ENCODE assay signal across 8 cellular contexts in genomic region chr14:58426819-58427288, GRCh38. TPM values are rescaled to one million over a fixed set of nuclear protein-coding genes. Genes with fewer than 3 reads are reported as not detected.
DNase-seq lines count a peak whose midpoint lies in the region; ATAC-seq, FAIRE-seq and TF ChIP-seq lines count a peak whose summit lies in the region.

No MANE protein-coding gene starts in this region.

- FAIRE-seq in A549 (lab: Jason Lieb, UNC): no peak

- peaks cover 33% of the 10 kb centered on the region for H3K4me1 Mint-ChIP-seq in activated CD8-positive, alpha-beta T cell treated with anti-CD3 and anti-CD28 coated beads for 36 hours (ENCODE audit: low read depth)
- peaks cover 28% of the 10 kb centered on the region for H3K4me1 Mint-ChIP-seq in mesothelial cell of epicardium

- no peaks in the 10 kb centered on the region for H3K9me3 Mint-ChIP-seq in activated CD8-positive, alpha-beta T cell treated with anti-CD3 and anti-CD28 coated beads for 36 hours
- H3K9me3 Mint-ChIP-seq in mesothelial cell of epicardium: no peaks in the 10 kb centered on the region

- WGBS in A549 (ENCODE audit: missing lambda C conversion rate): 4% methylated on average over 30 of the region's 31 CpGs

- peak; percentile 82 to 88 for ATAC-seq in A549
- ATAC-seq in GM18520 (IDR thresholded peaks at IDR 0.05; ENCODE audit: unreplicated experiment): peak; percentile 21
- ATAC-seq in HG03196 (IDR thresholded peaks at IDR 0.05; ENCODE audit: unreplicated experiment): peak; percentile 44
- peak; percentile 22 for ATAC-seq in activated CD8-positive, alpha-beta T cell treated with anti-CD3 and anti-CD28 coated beads for 36 hours

- H3K27ac Mint-ChIP-seq in activated CD8-positive, alpha-beta T cell treated with anti-CD3 and anti-CD28 coated beads for 36 hours: peak overlapping the region; percentile 99
- peak overlapping the region; percentile 94 for H3K27ac Mint-ChIP-seq in mesothelial cell of epicardium

- peak; percentile 56 to 85 for DNase-seq in A549 (ENCODE audit: low read depth in 1 of 2, low spot score in 1 of 2)
- DNase-seq in NCI-H748 (lab: John Stamatoyannopoulos, UW; ENCODE audit: unreplicated experiment): peak; percentile 71
- DNase-seq in activated CD8-positive, alpha-beta T cell treated with anti-CD3 and anti-CD28 coated beads for 36 hours: peak; percentile 52
- DNase-seq in effector CD4-positive, alpha-beta T cell: peak; percentile 24
- peak; percentile 37 to 56 for DNase-seq in mesothelial cell of epicardium (ENCODE audit: low spot score in 2 of 2, unreplicated experiment in 2 of 2)
- peak; percentile 19 to 21 for DNase-seq in stimulated activated CD8-positive, alpha-beta memory T cell treated with anti-CD3 and anti-CD28 coated beads, Interleukin-15, amount 100 ng/mL, for 4 hours (ENCODE audit: low read depth in 2 of 2)

- peak overlapping the region; percentile 88 for H3K4me3 Mint-ChIP-seq in activated CD8-positive, alpha-beta T cell treated with anti-CD3 and anti-CD28 coated beads for 36 hours
- peak overlapping the region; percentile 94 for H3K4me3 Mint-ChIP-seq in mesothelial cell of epicardium

- no peak for TF ChIP-seq RAD21 in A549 (conservative IDR thresholded peaks at IDR 0.05 in 1 of 2, IDR thresholded peaks at IDR 0.05 in 1 of 2)

- H3K4me2 ChIP-seq in A549: peak overlapping the region; percentile 64

- no peaks in the 10 kb centered on the region for H3K9me3 ChIP-seq in A549

- H3K27ac ChIP-seq in A549: peak overlapping the region; percentile 97 to 98

- TF ChIP-seq EP300 in A549 (IDR thresholded peaks at IDR 0.05): no peak

- H3K4me1 ChIP-seq in A549: peaks cover 21% of the 10 kb centered on the region; the same call in 2 of the 3 replicates

- no peaks in the 10 kb centered on the region for H3K27me3 Mint-ChIP-seq in activated CD8-positive, alpha-beta T cell treated with anti-CD3 and anti-CD28 coated beads for 36 hours
- H3K27me3 Mint-ChIP-seq in mesothelial cell of epicardium (ENCODE audit: low read depth): no peaks in the 10 kb centered on the region

- POLR2A ChIA-PET in A549 (lab: Yijun Ruan, JAX): interaction anchor here (0.6 to 2.3 kb wide), 9 partner anchors 9 to 210 kb away, joined by 3 to 9 read pairs (median 3); partner anchors contain the start of gene ARID4A
- POLR2A ChIA-PET in activated CD8-positive, alpha-beta T cell treated with anti-CD3 and anti-CD28 coated beads for 36 hours (lab: Charles Lee): interaction anchor here (0.6 to 3.8 kb wide), 13 partner anchors 15 to 1834 kb away, joined by 3 to 20 read pairs (median 5); partner anchors contain the start of genes ACTR10, AP5M1, ARID4A and EXOC5

- intact Hi-C loops in activated CD8-positive, alpha-beta T cell treated with anti-CD3 and anti-CD28 coated beads for 36 hours (cut with micrococcal nuclease): loop anchor here (5.0 to 10.0 kb wide), 2 partner anchors 132 to 185 kb away; partner anchors contain the start of genes ARID4A and PSMA3

- CTCF ChIA-PET in A549 (lab: Yijun Ruan, JAX): interaction anchor here (1.1 to 1.6 kb wide), 3 partner anchors 12 to 40 kb away, joined by 4 to 6 read pairs (median 4); partner anchors contain the start of gene TOMM20L
- CTCF ChIA-PET in activated CD8-positive, alpha-beta T cell treated with anti-CD3 and anti-CD28 coated beads for 36 hours (lab: Charles Lee): interaction anchor here (1.6 kb wide), 1 partner anchor 32 kb away, joined by 12 read pairs; the partner anchor contains the start of gene TOMM20L

- TF ChIP-seq POLR2A in A549 (IDR thresholded peaks at IDR 0.05; ENCODE audit: low read length): peak; percentile 44; the same call in 1 of the 2 replicates

- peak overlapping the region; percentile 75 for H3K4me3 ChIP-seq in A549

- no peak for TF ChIP-seq CTCF in A549 (IDR thresholded peaks at IDR 0.05)
- TF ChIP-seq CTCF in activated CD8-positive, alpha-beta T cell treated with anti-CD3 and anti-CD28 coated beads for 36 hours (IDR thresholded peaks at IDR 0.05): no peak
- no peak for TF ChIP-seq CTCF in mesothelial cell of epicardium (IDR thresholded peaks at IDR 0.05; ENCODE audit: unreplicated experiment)

- peaks cover 31% of the 10 kb centered on the region for H3K36me3 Mint-ChIP-seq in activated CD8-positive, alpha-beta T cell treated with anti-CD3 and anti-CD28 coated beads for 36 hours (ENCODE audit: low read depth)
- H3K36me3 Mint-ChIP-seq in mesothelial cell of epicardium: peaks cover 6% of the 10 kb centered on the region

TF ChIP-seq in A549, 52 proteins besides CTCF, POLR2A, EP300 and RAD21 (continues in another document):
- TF ChIP-seq, protein P1, sequence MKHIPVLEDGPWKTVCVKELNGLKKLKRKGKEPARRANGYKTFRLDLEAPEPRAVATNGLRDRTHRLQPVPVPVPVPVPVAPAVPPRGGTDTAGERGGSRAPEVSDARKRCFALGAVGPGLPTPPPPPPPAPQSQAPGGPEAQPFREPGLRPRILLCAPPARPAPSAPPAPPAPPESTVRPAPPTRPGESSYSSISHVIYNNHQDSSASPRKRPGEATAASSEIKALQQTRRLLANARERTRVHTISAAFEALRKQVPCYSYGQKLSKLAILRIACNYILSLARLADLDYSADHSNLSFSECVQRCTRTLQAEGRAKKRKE (CRISPR knock-in tag; IDR thresholded peaks at IDR 0.05; ENCODE audit: low read depth): no peak
- TF ChIP-seq NFE2L2 (conservative IDR thresholded peaks at IDR 0.05; ENCODE audit: low read length) (no peak), HDAC2 (IDR thresholded peaks at IDR 0.05) (no peak), HOXB13 (CRISPR knock-in tag; IDR thresholded peaks at IDR 0.05; ENCODE audit: low read depth) (no peak), CBX2 (IDR thresholded peaks at IDR 0.05; ENCODE audit: borderline replicate concordance, low read depth) (no peak), HEYL (CRISPR knock-in tag; IDR thresholded peaks at IDR 0.05) (no peak), JUNB (IDR thresholded peaks at IDR 0.05) (no peak), MYC (IDR thresholded peaks at IDR 0.05; ENCODE audit: borderline replicate concordance, low read length) (peak; percentile 63; the same call in 1 of the 2 replicates), TFCP2L1 (CRISPR knock-in tag; IDR thresholded peaks at IDR 0.05) (no peak), MAFK (IDR thresholded peaks at IDR 0.05; ENCODE audit: partially characterized antibody) (no peak), HES2 (IDR thresholded peaks at IDR 0.05) (no peak), CHD4 (IDR thresholded peaks at IDR 0.05; ENCODE audit: borderline replicate concordance) (no peak; the same call in 1 of the 2 replicates), CEBPB (IDR thresholded peaks at IDR 0.05) (no peak)
- TF ChIP-seq, protein P2, sequence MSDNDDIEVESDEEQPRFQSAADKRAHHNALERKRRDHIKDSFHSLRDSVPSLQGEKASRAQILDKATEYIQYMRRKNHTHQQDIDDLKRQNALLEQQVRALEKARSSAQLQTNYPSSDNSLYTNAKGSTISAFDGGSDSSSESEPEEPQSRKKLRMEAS (IDR thresholded peaks at IDR 0.05): peak; percentile 99
- TF ChIP-seq, protein P3, sequence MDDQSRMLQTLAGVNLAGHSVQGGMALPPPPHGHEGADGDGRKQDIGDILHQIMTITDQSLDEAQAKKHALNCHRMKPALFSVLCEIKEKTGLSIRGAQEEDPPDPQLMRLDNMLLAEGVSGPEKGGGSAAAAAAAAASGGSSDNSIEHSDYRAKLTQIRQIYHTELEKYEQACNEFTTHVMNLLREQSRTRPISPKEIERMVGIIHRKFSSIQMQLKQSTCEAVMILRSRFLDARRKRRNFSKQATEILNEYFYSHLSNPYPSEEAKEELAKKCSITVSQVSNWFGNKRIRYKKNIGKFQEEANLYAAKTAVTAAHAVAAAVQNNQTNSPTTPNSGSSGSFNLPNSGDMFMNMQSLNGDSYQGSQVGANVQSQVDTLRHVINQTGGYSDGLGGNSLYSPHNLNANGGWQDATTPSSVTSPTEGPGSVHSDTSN (IDR thresholded peaks at IDR 0.05): 0 out of 2 replicates have a peak, but pooled peaks have one; percentile 19
- TF ChIP-seq, protein P4, sequence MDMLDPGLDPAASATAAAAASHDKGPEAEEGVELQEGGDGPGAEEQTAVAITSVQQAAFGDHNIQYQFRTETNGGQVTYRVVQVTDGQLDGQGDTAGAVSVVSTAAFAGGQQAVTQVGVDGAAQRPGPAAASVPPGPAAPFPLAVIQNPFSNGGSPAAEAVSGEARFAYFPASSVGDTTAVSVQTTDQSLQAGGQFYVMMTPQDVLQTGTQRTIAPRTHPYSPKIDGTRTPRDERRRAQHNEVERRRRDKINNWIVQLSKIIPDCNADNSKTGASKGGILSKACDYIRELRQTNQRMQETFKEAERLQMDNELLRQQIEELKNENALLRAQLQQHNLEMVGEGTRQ (IDR thresholded peaks at IDR 0.05): peak; percentile 80

RNA-seq across cellular contexts. Expression of gene TIMM9, which starts 0.5 kb away (rescaled TPM):
- polyA plus RNA-seq in A549 (2011; rRNA removed) (64.0 and 70.1 TPM in 2 replicates), A549 (2017; fragmentation: RNase III; extraction: RNeasy Plus Mini Kit Qiagen cat#74134 plus additional on column Dnase treatment) (96.3 to 107 TPM (median 101 TPM) in 3 replicates)
- 31.4 and 33.6 TPM in 2 replicates for polyA plus RNA-seq in A549 (2012; cell fraction: cytosol; rRNA removed)
- polyA plus RNA-seq in A549 (2012; cell fraction: nucleus; rRNA removed): 8.8 and 9.3 TPM in 2 replicates
- 28.3 and 29.7 TPM in 2 replicates for polyA minus RNA-seq in A549 (2011; rRNA and poly(A)+ RNA removed)
- total RNA-seq in activated CD8-positive, alpha-beta T cell treated with anti-CD3 and anti-CD28 coated beads for 36 hours: 10 to 100 TPM; 63.9 to 71.8 TPM
- 40.5 to 43.9 TPM (median 40.8 TPM) in 3 replicates for total RNA-seq in mesothelial cell of epicardium

RNA-seq across cellular contexts. Expression of gene KIAA0586, which starts 0.7 kb away (rescaled TPM):
- polyA plus RNA-seq in A549 (2011; rRNA removed): 18.5 and 22.2 TPM in 2 replicates
- polyA plus RNA-seq in A549 (2012; cell fraction: cytosol; rRNA removed): 4.0 and 4.1 TPM in 2 replicates
- 4.0 and 6.5 TPM in 2 replicates for polyA plus RNA-seq in A549 (2012; cell fraction: nucleus; rRNA removed)
- polyA plus RNA-seq in A549 (2017; fragmentation: RNase III; extraction: RNeasy Plus Mini Kit Qiagen cat#74134 plus additional on column Dnase treatment): 10.6 to 12.5 TPM (median 10.8 TPM) in 3 replicates
- 16.7 and 20.5 TPM in 2 replicates for polyA minus RNA-seq in A549 (2011; rRNA and poly(A)+ RNA removed)
- total RNA-seq in activated CD8-positive, alpha-beta T cell treated with anti-CD3 and anti-CD28 coated beads for 36 hours: 10 to 100 TPM; 23.4 TPM
- total RNA-seq in mesothelial cell of epicardium: 18.3 to 20.7 TPM (median 19.7 TPM) in 3 replicates

RNA-seq across cellular contexts. Expression of gene TOMM20L, which starts 31.1 kb away (rescaled TPM):
- polyA plus RNA-seq in A549 (2011; rRNA removed) (not detected in 2 replicates), A549 (2017; fragmentation: RNase III; extraction: RNeasy Plus Mini Kit Qiagen cat#74134 plus additional on column Dnase treatment) (not detected in 3 replicates)
- not detected in 2 replicates for polyA plus RNA-seq in A549 (2012; cell fraction: cytosol; rRNA removed)
- not detected in 2 replicates for polyA plus RNA-seq in A549 (2012; cell fraction: nucleus; rRNA removed)
- not detected in 2 replicates for polyA minus RNA-seq in A549 (2011; rRNA and poly(A)+ RNA removed)
- total RNA-seq in activated CD8-positive, alpha-beta T cell treated with anti-CD3 and anti-CD28 coated beads for 36 hours: not detected
- 0.47 TPM in 1 of 3 replicates, not detected in the others for total RNA-seq in mesothelial cell of epicardium

Comparison
In these comparisons a context has a peak if more than half of its experiments do, and no peak if none do; other contexts are left out.
1. Peak in every context shown above with its lines: DNase-seq, ATAC-seq, H3K4me3 ChIP-seq and H3K27ac ChIP-seq.
2. ATAC-seq: peak in every context shown above with its lines; median percentile 85 in A549; 44 in HG03196; 22 in activated CD8-positive, alpha-beta T cell treated with anti-CD3 and anti-CD28 coated beads for 36 hours; 21 in GM18520.
3. DNase-seq: peak in every context shown above with its lines; median percentile 71 in NCI-H748; 70 in A549; 52 in activated CD8-positive, alpha-beta T cell treated with anti-CD3 and anti-CD28 coated beads for 36 hours; 46 in mesothelial cell of epicardium; 24 in effector CD4-positive, alpha-beta T cell; 20 in stimulated activated CD8-positive, alpha-beta memory T cell treated with anti-CD3 and anti-CD28 coated beads, Interleukin-15, amount 100 ng/mL, for 4 hours.